ENCODE assay signal across 19 cellular contexts in the genomic region with DNA sequence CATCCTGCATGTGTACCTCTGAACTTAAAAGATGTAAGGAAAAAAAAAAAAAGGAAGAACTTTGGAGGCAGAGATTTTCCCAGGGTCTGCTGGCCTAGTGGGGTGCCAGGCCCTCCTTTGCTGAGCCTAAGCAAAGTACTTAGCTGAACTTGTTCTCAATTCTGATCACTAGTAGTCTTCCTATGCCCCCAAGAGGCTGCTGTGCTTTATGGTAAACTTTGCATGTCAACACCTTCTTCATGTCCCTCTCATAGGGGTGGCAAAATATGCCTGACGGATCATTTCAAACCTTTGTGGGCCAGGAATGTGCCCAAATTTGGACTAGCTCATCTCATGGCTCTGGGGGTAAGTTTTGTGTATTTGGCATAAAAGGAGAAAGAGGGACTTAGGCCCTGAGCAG. TPM values are rescaled to one million over a fixed set of nuclear protein-coding genes. Genes with fewer than 3 reads are reported as not detected.
A peak's percentile ranks its signal among the peaks of the same experiment; 100 is the strongest.
DNase-seq lines count a peak whose midpoint lies in the region; ATAC-seq and TF ChIP-seq lines count a peak whose summit lies in the region.
"Had no signal": no experiment of that assay in that cellular context is flagged by ENCODE, and none has a peak within 500 bp of the region (broad histone marks: within the 10 kb centered on the region; RNA-seq: fewer than 3 reads in every experiment).

No MANE protein-coding gene starts in this region.

- no peaks in the 10 kb centered on the region for H3K9me3 Mint-ChIP-seq in CD4-positive, CD25-positive, alpha-beta regulatory T cell
- H3K9me3 Mint-ChIP-seq in Calu3 (ENCODE audit: low read depth, unreplicated experiment) (no peaks in the 10 kb centered on the region), activated B cell treated with CpG ODN at 0.5 μM for 24 hours (no peaks in the 10 kb centered on the region), naive B cell (no peaks in the 10 kb centered on the region)

- BruUV-seq in Calu3 (replicated peaks; lab: Mats Ljungman, UMichigan) = no TSS peak

- POLR2A ChIA-PET in activated B cell treated with CpG ODN at 0.5 μM for 24 hours (lab: Charles Lee) = interaction anchor here (0.7 to 3.2 kb wide), 7 partner anchors 8 to 90 kb away, joined by 3 to 13 read pairs (median 4); a partner anchor contains a TSS

- H3K36me3 Mint-ChIP-seq in CD4-positive, CD25-positive, alpha-beta regulatory T cell = peaks cover 27% of the 10 kb centered on the region
- peaks cover 66% of the 10 kb centered on the region for H3K36me3 Mint-ChIP-seq in Calu3 (ENCODE audit: insufficient read depth, unreplicated experiment)
- H3K36me3 Mint-ChIP-seq in activated B cell treated with CpG ODN at 0.5 μM for 24 hours (ENCODE audit: low read depth) = peaks cover 56% of the 10 kb centered on the region
- H3K36me3 Mint-ChIP-seq in naive B cell = peaks cover 5 to 18% of the 10 kb centered on the region in 2 donors

- no peak overlapping the region for H3K27ac ChIP-seq in CD4-positive, CD25-positive, alpha-beta regulatory T cell (ENCODE audit: insufficient read depth, low read length, poor library complexity, severe bottlenecking)
- H3K27ac ChIP-seq in breast epithelium = no peak overlapping the region
- H3K27ac ChIP-seq: BLaER1, colonic mucosa had no signal

- peak overlapping the region; percentile 91 to 97 (median 95) for H3K4me3 Mint-ChIP-seq in CD4-positive, CD25-positive, alpha-beta regulatory T cell
- H3K4me3 Mint-ChIP-seq in Calu3 (ENCODE audit: low read depth, unreplicated experiment) (peak overlapping the region; percentile 94), activated B cell treated with CpG ODN at 0.5 μM for 24 hours (peak overlapping the region; percentile 93), naive B cell (peak overlapping the region; percentile 18 to 99 (median 76))

- H3K4me1 Mint-ChIP-seq in CD4-positive, CD25-positive, alpha-beta regulatory T cell = peaks cover 38 to 74% (median 50%) of the 10 kb centered on the region in 4 donors
- H3K4me1 Mint-ChIP-seq in Calu3 (ENCODE audit: low read depth, unreplicated experiment) = peaks cover 52% of the 10 kb centered on the region
- peaks cover 55% of the 10 kb centered on the region for H3K4me1 Mint-ChIP-seq in activated B cell treated with CpG ODN at 0.5 μM for 24 hours
- H3K4me1 Mint-ChIP-seq in naive B cell = peaks cover 57 to 70% (median 59%) of the 10 kb centered on the region in 3 donors

- peaks cover 27% of the 10 kb centered on the region for H3K36me3 ChIP-seq in CD4-positive, CD25-positive, alpha-beta regulatory T cell (ENCODE audit: control insufficient read depth, insufficient read depth, low read length)
- H3K36me3 ChIP-seq in breast epithelium = no peaks in the 10 kb centered on the region
- H3K36me3 ChIP-seq: colonic mucosa had no signal

- no peaks in the 10 kb centered on the region for H3K27me3 Mint-ChIP-seq in CD4-positive, CD25-positive, alpha-beta regulatory T cell
- H3K27me3 Mint-ChIP-seq in Calu3 (ENCODE audit: unreplicated experiment) = no peaks in the 10 kb centered on the region
- no peaks in the 10 kb centered on the region for H3K27me3 Mint-ChIP-seq in activated B cell treated with CpG ODN at 0.5 μM for 24 hours
- H3K27me3 Mint-ChIP-seq in naive B cell = no peaks in the 10 kb centered on the region

- no peak for TF ChIP-seq CTCF in Calu3 (IDR thresholded peaks at IDR 0.05; ENCODE audit: unreplicated experiment)
- no peak for TF ChIP-seq CTCF in activated B cell treated with CpG ODN at 0.5 μM for 24 hours (IDR thresholded peaks at IDR 0.05)
- no peak for TF ChIP-seq CTCF in breast epithelium (IDR thresholded peaks at IDR 0.05)

- H3K9me3 ChIP-seq in CD4-positive, CD25-positive, alpha-beta regulatory T cell (ENCODE audit: control insufficient read depth in 2 of 2, low read length in 2 of 2) = no peaks in the 10 kb centered on the region
- H3K9me3 ChIP-seq in breast epithelium = no peaks in the 10 kb centered on the region
- H3K9me3 ChIP-seq: BLaER1, colonic mucosa, heart left ventricle had no signal

- TF ChIP-seq POLR2A in breast epithelium (IDR thresholded peaks at IDR 0.05) = no peak

- no peak for ATAC-seq in CD4-positive, CD25-positive, alpha-beta regulatory T cell (ENCODE audit: low read depth in 2 of 2)
- no peak for ATAC-seq in activated B cell treated with CpG ODN at 0.5 μM for 24 hours (ENCODE audit: low read depth)
- no peak for ATAC-seq in naive B cell (ENCODE audit: low read depth in 2 of 2)
- no peak for ATAC-seq in HG03175 (IDR thresholded peaks at IDR 0.05; ENCODE audit: unreplicated experiment)
- ATAC-seq: heart left ventricle had no signal

- H3K4me3 ChIP-seq in CD4-positive, CD25-positive, alpha-beta regulatory T cell (ENCODE audit: low read depth, low read length) = no peak overlapping the region
- H3K4me3 ChIP-seq in breast epithelium = no peak overlapping the region
- H3K4me3 ChIP-seq: BLaER1, colonic mucosa, heart left ventricle, smooth muscle cell had no signal

- H3K27ac Mint-ChIP-seq in CD4-positive, CD25-positive, alpha-beta regulatory T cell = peak overlapping the region; percentile 49 to 96 (median 92)
- no peak overlapping the region for H3K27ac Mint-ChIP-seq in Calu3 (ENCODE audit: unreplicated experiment)
- no peak overlapping the region for H3K27ac Mint-ChIP-seq in activated B cell treated with CpG ODN at 0.5 μM for 24 hours
- H3K27ac Mint-ChIP-seq in naive B cell = peak overlapping the region in 5 of 6 donors; percentile 3 to 95 (median 59)

- intact Hi-C loops in Calu3 (cut with micrococcal nuclease; ENCODE audit: unreplicated experiment) (no loop called here), activated B cell treated with CpG ODN at 0.5 μM for 24 hours (cut with micrococcal nuclease) (loop anchor here (2.0 kb wide), 1 partner anchor 39 kb away; a partner anchor contains a TSS), breast epithelium (cut with DNase I; ENCODE audit: low total_unique reads) (no loop called here)

- CTCF ChIA-PET in Calu3 (lab: Charles Lee) = interaction anchor here (0.6 to 0.9 kb wide), 3 partner anchors 8 to 68 kb away, joined by 3 to 10 read pairs (median 4); a partner anchor contains a TSS
- CTCF ChIA-PET in activated B cell treated with CpG ODN at 0.5 μM for 24 hours (lab: Charles Lee) = interaction anchor here (1.0 to 1.1 kb wide), 3 partner anchors 8 to 160 kb away, joined by 3 to 5 read pairs (median 3); a partner anchor contains a TSS

- H3K27me3 ChIP-seq in CD4-positive, CD25-positive, alpha-beta regulatory T cell (ENCODE audit: control insufficient read depth, insufficient read depth, low read length) = no peaks in the 10 kb centered on the region
- no peaks in the 10 kb centered on the region for H3K27me3 ChIP-seq in breast epithelium
- H3K27me3 ChIP-seq: BLaER1, colonic mucosa, heart left ventricle had no signal

- peaks cover 41% of the 10 kb centered on the region for H3K4me1 ChIP-seq in CD4-positive, CD25-positive, alpha-beta regulatory T cell (ENCODE audit: control insufficient read depth, insufficient read depth, low read length, poor library complexity, severe bottlenecking)
- peaks cover 7 to 14% of the 10 kb centered on the region in 2 donors for H3K4me1 ChIP-seq in breast epithelium

- no peak for DNase-seq in CD4-positive, CD25-positive, alpha-beta regulatory T cell
- DNase-seq in Calu3 = no peak
- no peak for DNase-seq in activated B cell treated with CpG ODN at 0.5 μM for 24 hours
- DNase-seq in naive B cell = no peak
- DNase-seq in germinal center (ENCODE audit: low spot score) = no peak
- DNase-seq in COR-L47 (lab: John Stamatoyannopoulos, UW) = no peak
- no peak for DNase-seq in breast epithelium (ENCODE audit: low spot score in 2 of 2)
- DNase-seq: activated CD8-positive, alpha-beta memory T cell treated with anti-CD3 and anti-CD28 coated beads, Interleukin-2, amount 50 U/mL, for 48 hours; anterior cingulate cortex; colonic mucosa; H7; heart left ventricle; KG1; NCI-H1436 treated with DMSO at 0.1 percent for 48 hours; NCI-H345; posterior cingulate gyrus had no signal

RNA-seq across cellular contexts. Expression of a gene that starts 1.4 kb away (rescaled TPM):
- 36.9 TPM for total RNA-seq in CD4-positive, CD25-positive, alpha-beta regulatory T cell
- 10 to 100 TPM; 18.8 to 27.0 (median 22.1) TPM for polyA plus RNA-seq in CD4-positive, CD25-positive, alpha-beta regulatory T cell
- total RNA-seq in Calu3 (2022) (35.8 and 40.9 TPM in 2 replicates), activated B cell treated with CpG ODN at 0.5 μM for 24 hours (31.9 and 38.1 TPM in 2 replicates), breast epithelium (10 to 100 TPM; 11.7 to 26.9 (median 24.9) TPM)
- polyA plus RNA-seq in naive B cell (ENCODE audit: low read depth in 6 of 6) = 10 to 100 TPM; 13.1 to 33.0 (median 18.5) TPM

RNA-seq across cellular contexts. Expression of a gene that starts 4.1 kb away (rescaled TPM):
- 115 TPM for total RNA-seq in CD4-positive, CD25-positive, alpha-beta regulatory T cell
- 100 to 1,000 TPM; 147 to 188 (median 171) TPM for polyA plus RNA-seq in CD4-positive, CD25-positive, alpha-beta regulatory T cell
- total RNA-seq in Calu3 (2022) (77.5 and 85.8 TPM in 2 replicates), activated B cell treated with CpG ODN at 0.5 μM for 24 hours (107 and 127 TPM in 2 replicates), breast epithelium (10 to 100 TPM; 76.0 to 90.3 (median 87.5) TPM)
- polyA plus RNA-seq in naive B cell (ENCODE audit: low read depth in 6 of 6) = 100 to 1,000 TPM; 119 to 151 (median 133) TPM

RNA-seq across cellular contexts. Expression of a gene that starts 8.4 kb away (rescaled TPM):
- total RNA-seq in CD4-positive, CD25-positive, alpha-beta regulatory T cell = 45.3 TPM
- polyA plus RNA-seq in CD4-positive, CD25-positive, alpha-beta regulatory T cell = 10 to 100 TPM; 18.0 to 32.9 (median 22.3) TPM
- 25.7 and 27.1 TPM in 2 replicates for total RNA-seq in Calu3 (2022)
- 31.5 and 40.7 TPM in 2 replicates for total RNA-seq in activated B cell treated with CpG ODN at 0.5 μM for 24 hours
- polyA plus RNA-seq in naive B cell (ENCODE audit: low read depth in 6 of 6) = 10 to 100 TPM; 12.7 to 20.3 (median 14.0) TPM
- 10 to 100 TPM; 19.5 to 26.8 (median 25.2) TPM for total RNA-seq in breast epithelium

RNA-seq across cellular contexts. Expression of a gene that starts 19.4 kb away (rescaled TPM):
- 68.1 TPM for total RNA-seq in CD4-positive, CD25-positive, alpha-beta regulatory T cell
- polyA plus RNA-seq in CD4-positive, CD25-positive, alpha-beta regulatory T cell = 100 to 1,000 TPM in 1 of 4 donors, 10 to 100 TPM in 3; 75.6 to 104 (median 84.9) TPM
- total RNA-seq in Calu3 (2022) (51.9 and 59.2 TPM in 2 replicates), activated B cell treated with CpG ODN at 0.5 μM for 24 hours (40.7 and 41.7 TPM in 2 replicates), breast epithelium (10 to 100 TPM; 23.4 to 41.3 (median 29.4) TPM)
- 10 to 100 TPM; 37.8 to 51.6 (median 45.6) TPM for polyA plus RNA-seq in naive B cell (ENCODE audit: low read depth in 6 of 6)

RNA-seq across cellular contexts. Expression of a gene that starts 25.4 kb away (rescaled TPM):
- total RNA-seq in CD4-positive, CD25-positive, alpha-beta regulatory T cell = 40.9 TPM
- 10 to 100 TPM; 39.5 to 46.4 (median 41.8) TPM for polyA plus RNA-seq in CD4-positive, CD25-positive, alpha-beta regulatory T cell
- 40.4 and 45.7 TPM in 2 replicates for total RNA-seq in Calu3 (2022)
- 39.5 and 40.5 TPM in 2 replicates for total RNA-seq in activated B cell treated with CpG ODN at 0.5 μM for 24 hours
- polyA plus RNA-seq in naive B cell (ENCODE audit: low read depth in 6 of 6) = 10 to 100 TPM; 36.4 to 55.3 (median 39.2) TPM
- total RNA-seq in breast epithelium = 10 to 100 TPM; 28.7 to 39.0 (median 37.6) TPM

Comparison
In these comparisons a context has a peak if more than half of its experiments do, and no peak if none do; other contexts are left out.
1. H3K27ac Mint-ChIP-seq: peak in CD4-positive, CD25-positive, alpha-beta regulatory T cell (3 of 3) and naive B cell (5 of 6); none in Calu3 (single experiment) and activated B cell treated with CpG ODN at 0.5 μM for 24 hours (single experiment).
2. Peak in every context shown above with its lines, with median percentiles within 50 percentile points of each other: H3K4me3 Mint-ChIP-seq.